Comparison of ENCODE assay signal across 19 cellular contexts in genomic region chr3:136690611-136691010, GRCh38.
DNase-seq lines count a peak whose midpoint lies in the region; ATAC-seq, FAIRE-seq and TF ChIP-seq lines count a peak whose summit lies in the region.
"Had no signal": no experiment of that assay in that cellular context is flagged by ENCODE, and none has a peak within 500 bp of the region (broad histone marks: within the 10 kb centered on the region; RNA-seq: fewer than 3 reads in every experiment).

No MANE protein-coding gene starts in this region.

- CTCF ChIA-PET in K562 (lab: Yijun Ruan, JAX; ENCODE audit: low intra/inter-chr PET ratio) = no interaction called here

- peaks cover 35% of the 10 kb centered on the region for H3K79me2 ChIP-seq in K562 (ENCODE audit: control insufficient read depth, insufficient read depth, low read length)

- H3K36me3 ChIP-seq in K562 (ENCODE audit: control insufficient read depth, insufficient read depth, low read length) (no peaks in the 10 kb centered on the region), esophagus muscularis mucosa (no peaks in the 10 kb centered on the region)

- no peak; the same call in 1 of the 2 replicates for TF ChIP-seq EP300 in K562 (IDR thresholded peaks at IDR 0.05; ENCODE audit: low read length)
- TF ChIP-seq EP300 in esophagus muscularis mucosa (IDR thresholded peaks at IDR 0.05) = no peak

- WGBS in K562 (ENCODE audit: insufficient coverage, low coverage, missing lambda C conversion rate) = 6% methylated on average over 2 of the region's 3 CpGs
- 96% methylated on average over 3 of the region's 3 CpGs for WGBS in esophagus muscularis mucosa

- TF ChIP-seq POLR2A in K562 (conservative IDR thresholded peaks at IDR 0.05) (no peak), esophagus muscularis mucosa (IDR thresholded peaks at IDR 0.05; ENCODE audit: low read depth) (no peak)

- H3K9me3 ChIP-seq in K562 (replicated peaks; ENCODE audit: control insufficient read depth, insufficient read depth, low read depth, low read length) (peaks cover 7% of the 10 kb centered on the region; the same call in 1 of the 2 replicates), esophagus muscularis mucosa (no peaks in the 10 kb centered on the region)
- H3K9me3 ChIP-seq: SJSA1 had no signal

- ATAC-seq in K562 = peak; percentile 68
- no peak for ATAC-seq in natural killer cell treated with Interleukin-12 subunit alpha and Interleukin-12 subunit beta and Interleukin-15 and Interleukin-18, amount 100 ng/mL, for 72 hours

- DNase-seq in CD14-positive monocyte (ENCODE audit: low spot score) (no peak), HL-60 (ENCODE audit: low read depth in 1 of 2, low spot score in 1 of 2) (peak in 1 of 2 experiments; percentile 41), K562 (ENCODE audit: extremely low read depth in 1 of 4, low spot score in 3 of 4) (peak; percentile 14 to 45 (median 33)), GM13977 (ENCODE audit: low spot score) (no peak), NCI-H1417 (lab: John Stamatoyannopoulos, UW) (no peak), esophagus muscularis mucosa (ENCODE audit: extremely low spot score) (no peak)
- no peak for DNase-seq in natural killer cell treated with Interleukin-12 subunit alpha and Interleukin-12 subunit beta and Interleukin-15 and Interleukin-18, amount 100 ng/mL, for 72 hours (ENCODE audit: low spot score)
- DNase-seq: H9, Kasumi-1, MG63, NCI-H1105, NCI-H1694, NCI-H226, NCI-H524 had no signal

- peak overlapping the region; percentile 39 for H3K27ac ChIP-seq in HL-60 (replicated peaks)
- H3K27ac ChIP-seq in K562 (ENCODE audit: extremely low read depth, low read depth, low read length) = peak overlapping the region; percentile 67; the same call in 1 of the 3 replicates
- H3K27ac ChIP-seq in esophagus muscularis mucosa (replicated peaks in 1 of 4) = no peak overlapping the region
- H3K27ac ChIP-seq: BLaER1 treated with 17β-estradiol and CSF1 and Interleukin-3, amounts not matched to agents 10 nM and 100 nM; SJSA1 had no signal

- no peaks in the 10 kb centered on the region for H3K9me1 ChIP-seq in K562 (ENCODE audit: control insufficient read depth, insufficient read depth, low read length)

- peak; percentile 76 for FAIRE-seq in K562 (lab: Jason Lieb, UNC)
- FAIRE-seq: D721Med, GM12891 had no signal

- H3K27me3 ChIP-seq in HL-60 (ENCODE audit: insufficient read depth, poor library complexity, severe bottlenecking) (no peaks in the 10 kb centered on the region), K562 (ENCODE audit: control insufficient read depth in 2 of 2, insufficient read depth in 2 of 2, low read length in 2 of 2) (no peaks in the 10 kb centered on the region), esophagus muscularis mucosa (no peaks in the 10 kb centered on the region)
- H3K27me3 ChIP-seq: BLaER1 treated with 17β-estradiol and CSF1 and Interleukin-3, amounts not matched to agents 10 nM and 100 nM; MG63; SJSA1 had no signal

- H3K27ac Mint-ChIP-seq in CD14-positive monocyte = peak overlapping the region; percentile 80 to 94 (median 93)
- peak overlapping the region; percentile 1 to 6 for H3K27ac Mint-ChIP-seq in natural killer cell treated with Interleukin-12 subunit alpha and Interleukin-12 subunit beta and Interleukin-15 and Interleukin-18, amount 100 ng/mL, for 72 hours
- H3K27ac Mint-ChIP-seq: IgD-negative memory B cell had no signal

- TF ChIP-seq CTCF in CD14-positive monocyte (IDR thresholded peaks at IDR 0.05) = no peak
- no peak for TF ChIP-seq CTCF in HL-60 (IDR thresholded peaks at IDR 0.05; ENCODE audit: insufficient read depth, low read length)
- TF ChIP-seq CTCF in K562 (IDR thresholded peaks at IDR 0.05 in 2 of 3, conservative IDR thresholded peaks at IDR 0.05 in 1 of 3; ENCODE audit: insufficient read depth in 2 of 3, low read depth in 1 of 3, low read length in 3 of 3) = no peak
- no peak for TF ChIP-seq CTCF in GM13977 (IDR thresholded peaks at IDR 0.05; ENCODE audit: extremely low read depth, insufficient read depth, missing control alignments)
- TF ChIP-seq CTCF in esophagus muscularis mucosa (IDR thresholded peaks at IDR 0.05) = no peak

- no peak for TF ChIP-seq RAD21 in K562 (CRISPR knock-in tag; conservative IDR thresholded peaks at IDR 0.05 in 1 of 2, IDR thresholded peaks at IDR 0.05 in 1 of 2)

- peak overlapping the region; percentile 30 to 58; a peak in 1 of 4 replicates for H3K9ac ChIP-seq in K562 (ENCODE audit: insufficient read depth in 1 of 2, low read depth in 2 of 2, low read length in 2 of 2)
- H3K9ac ChIP-seq: BLaER1 treated with 17β-estradiol and CSF1 and Interleukin-3, amounts not matched to agents 10 nM and 100 nM had no signal

- no TSS peak for BruUV-seq in K562 (replicated peaks; lab: Mats Ljungman, UMichigan)

- peaks cover 0 to 5% (median 0%) of the 10 kb centered on the region in 3 donors for H3K27me3 Mint-ChIP-seq in CD14-positive monocyte (ENCODE audit: low read depth in 3 of 3)
- H3K27me3 Mint-ChIP-seq in natural killer cell treated with Interleukin-12 subunit alpha and Interleukin-12 subunit beta and Interleukin-15 and Interleukin-18, amount 100 ng/mL, for 72 hours = no peaks in the 10 kb centered on the region
- H3K27me3 Mint-ChIP-seq: IgD-negative memory B cell had no signal

- H3K9me3 Mint-ChIP-seq in CD14-positive monocyte = peaks cover 4 to 12% (median 5%) of the 10 kb centered on the region in 7 donors
- no peaks in the 10 kb centered on the region for H3K9me3 Mint-ChIP-seq in natural killer cell treated with Interleukin-12 subunit alpha and Interleukin-12 subunit beta and Interleukin-15 and Interleukin-18, amount 100 ng/mL, for 72 hours

- H3K4me3 ChIP-seq in HL-60 (replicated peaks; ENCODE audit: insufficient read depth, low read length) = no peak overlapping the region
- no peak overlapping the region for H3K4me3 ChIP-seq in K562
- H3K4me3 ChIP-seq in esophagus muscularis mucosa = no peak overlapping the region
- H3K4me3 ChIP-seq: BLaER1 treated with 17β-estradiol and CSF1 and Interleukin-3, amounts not matched to agents 10 nM and 100 nM; MG63; SJSA1 had no signal

- H3K4me1 Mint-ChIP-seq in CD14-positive monocyte = peaks cover 39% of the 10 kb centered on the region
- peaks cover 58 to 64% of the 10 kb centered on the region in 2 donors for H3K4me1 Mint-ChIP-seq in natural killer cell treated with Interleukin-12 subunit alpha and Interleukin-12 subunit beta and Interleukin-15 and Interleukin-18, amount 100 ng/mL, for 72 hours (ENCODE audit: low read depth in 2 of 2)

- in situ Hi-C loops in K562 (cut with MboI) = no loop called here
- in situ Hi-C loops in GM13977 (cut with MboI; ENCODE audit: low pct_unique_long_range_greater_than_20kb, low sequenced_read_pairs, unreplicated experiment) = no loop called here

- POLR2A ChIA-PET in K562 (lab: Yijun Ruan, JAX) = interaction anchor here (1.1 to 1.9 kb wide), 2 partner anchors 13 to 14 kb away, joined by 4 to 5 read pairs; no protein-coding TSS in a partner anchor

- peaks cover 8 to 20% of the 10 kb centered on the region in 2 donors for H3K36me3 Mint-ChIP-seq in CD14-positive monocyte
- peaks cover 27% of the 10 kb centered on the region for H3K36me3 Mint-ChIP-seq in natural killer cell treated with Interleukin-12 subunit alpha and Interleukin-12 subunit beta and Interleukin-15 and Interleukin-18, amount 100 ng/mL, for 72 hours

- H3K4me3 Mint-ChIP-seq in CD14-positive monocyte = no peak overlapping the region
- no peak overlapping the region for H3K4me3 Mint-ChIP-seq in natural killer cell treated with Interleukin-12 subunit alpha and Interleukin-12 subunit beta and Interleukin-15 and Interleukin-18, amount 100 ng/mL, for 72 hours
- H3K4me3 Mint-ChIP-seq: H9 had no signal

- H2AFZ ChIP-seq in K562 (ENCODE audit: low read depth, low read length) = 0 out of 2 replicates have a peak overlapping the region, but pooled peaks have one; percentile 27

- intact Hi-C loops in CD14-positive monocyte (cut with micrococcal nuclease) (no loop called here), K562 (cut with micrococcal nuclease) (no loop called here), esophagus muscularis mucosa (cut with DNase I) (no loop called here)

- H3K4me2 ChIP-seq in K562 (ENCODE audit: insufficient read depth, low read length) = peak overlapping the region; percentile 26; the same call in 1 of the 2 replicates
- H3K4me2 ChIP-seq: BLaER1 treated with 17β-estradiol and CSF1 and Interleukin-3, amounts not matched to agents 10 nM and 100 nM had no signal

- no peaks in the 10 kb centered on the region for H4K20me1 ChIP-seq in K562 (replicated peaks; ENCODE audit: control insufficient read depth, insufficient read depth, low read length)

- peaks cover 4 to 14% of the 10 kb centered on the region in 2 experiments; a peak in 3 of 5 replicates for H3K4me1 ChIP-seq in K562 (replicated peaks in 1 of 2; ENCODE audit: control insufficient read depth in 2 of 2, insufficient read depth in 2 of 2, low read length in 2 of 2)
- peaks cover 6 to 10% (median 8%) of the 10 kb centered on the region in 4 donors for H3K4me1 ChIP-seq in esophagus muscularis mucosa
- H3K4me1 ChIP-seq: SJSA1 had no signal

TF ChIP-seq in K562, 482 proteins besides CTCF, POLR2A, EP300 and RAD21 (continues in another document):
- TF ChIP-seq DLX4 (CRISPR knock-in tag; IDR thresholded peaks at IDR 0.05) = no peak

Comparison
In these comparisons a context has a peak if more than half of its experiments do, and no peak if none do; other contexts are left out.
1. DNase-seq: peak in K562 (4 of 4); none in CD14-positive monocyte (single experiment), natural killer cell treated with Interleukin-12 subunit alpha and Interleukin-12 subunit beta and Interleukin-15 and Interleukin-18, amount 100 ng/mL, for 72 hours (single experiment), GM13977 (single experiment), NCI-H1417 (0 of 3) and esophagus muscularis mucosa (single experiment).
2. H3K27ac ChIP-seq: peak in HL-60 (single experiment) and K562 (single experiment); none in esophagus muscularis mucosa (0 of 4).